1 cellular context compared by ENCODE assay signal in the genomic region with DNA sequence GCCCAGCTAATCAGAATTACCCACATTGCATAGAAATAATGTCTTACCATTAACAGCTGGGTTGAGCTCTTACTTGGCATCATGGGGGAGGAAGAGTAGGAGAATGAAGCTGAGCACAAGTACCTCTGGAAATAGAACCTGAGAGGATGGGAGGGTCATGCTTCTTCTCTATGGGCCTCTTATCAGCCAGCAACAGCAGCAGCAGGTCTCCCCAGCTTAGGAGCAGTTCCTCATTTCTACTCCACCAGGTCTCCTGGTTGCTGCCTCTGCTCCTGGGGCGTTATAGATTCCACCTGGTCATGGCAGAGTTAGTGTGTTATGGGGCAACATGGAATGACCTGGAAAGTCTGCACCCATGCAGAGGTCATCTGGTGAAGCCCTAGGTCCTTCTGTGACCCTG.
TF ChIP-seq lines count a peak whose summit lies in the region.

No MANE protein-coding gene starts in this region.

TF ChIP-seq in K562, 482 proteins besides CTCF, POLR2A, EP300 and RAD21 (continued from another document and continues in another):
- no peak for TF ChIP-seq SRSF7 (optimal IDR thresholded peaks at IDR 0.05; ENCODE audit: low read depth, low read length)
- TF ChIP-seq, protein P1, sequence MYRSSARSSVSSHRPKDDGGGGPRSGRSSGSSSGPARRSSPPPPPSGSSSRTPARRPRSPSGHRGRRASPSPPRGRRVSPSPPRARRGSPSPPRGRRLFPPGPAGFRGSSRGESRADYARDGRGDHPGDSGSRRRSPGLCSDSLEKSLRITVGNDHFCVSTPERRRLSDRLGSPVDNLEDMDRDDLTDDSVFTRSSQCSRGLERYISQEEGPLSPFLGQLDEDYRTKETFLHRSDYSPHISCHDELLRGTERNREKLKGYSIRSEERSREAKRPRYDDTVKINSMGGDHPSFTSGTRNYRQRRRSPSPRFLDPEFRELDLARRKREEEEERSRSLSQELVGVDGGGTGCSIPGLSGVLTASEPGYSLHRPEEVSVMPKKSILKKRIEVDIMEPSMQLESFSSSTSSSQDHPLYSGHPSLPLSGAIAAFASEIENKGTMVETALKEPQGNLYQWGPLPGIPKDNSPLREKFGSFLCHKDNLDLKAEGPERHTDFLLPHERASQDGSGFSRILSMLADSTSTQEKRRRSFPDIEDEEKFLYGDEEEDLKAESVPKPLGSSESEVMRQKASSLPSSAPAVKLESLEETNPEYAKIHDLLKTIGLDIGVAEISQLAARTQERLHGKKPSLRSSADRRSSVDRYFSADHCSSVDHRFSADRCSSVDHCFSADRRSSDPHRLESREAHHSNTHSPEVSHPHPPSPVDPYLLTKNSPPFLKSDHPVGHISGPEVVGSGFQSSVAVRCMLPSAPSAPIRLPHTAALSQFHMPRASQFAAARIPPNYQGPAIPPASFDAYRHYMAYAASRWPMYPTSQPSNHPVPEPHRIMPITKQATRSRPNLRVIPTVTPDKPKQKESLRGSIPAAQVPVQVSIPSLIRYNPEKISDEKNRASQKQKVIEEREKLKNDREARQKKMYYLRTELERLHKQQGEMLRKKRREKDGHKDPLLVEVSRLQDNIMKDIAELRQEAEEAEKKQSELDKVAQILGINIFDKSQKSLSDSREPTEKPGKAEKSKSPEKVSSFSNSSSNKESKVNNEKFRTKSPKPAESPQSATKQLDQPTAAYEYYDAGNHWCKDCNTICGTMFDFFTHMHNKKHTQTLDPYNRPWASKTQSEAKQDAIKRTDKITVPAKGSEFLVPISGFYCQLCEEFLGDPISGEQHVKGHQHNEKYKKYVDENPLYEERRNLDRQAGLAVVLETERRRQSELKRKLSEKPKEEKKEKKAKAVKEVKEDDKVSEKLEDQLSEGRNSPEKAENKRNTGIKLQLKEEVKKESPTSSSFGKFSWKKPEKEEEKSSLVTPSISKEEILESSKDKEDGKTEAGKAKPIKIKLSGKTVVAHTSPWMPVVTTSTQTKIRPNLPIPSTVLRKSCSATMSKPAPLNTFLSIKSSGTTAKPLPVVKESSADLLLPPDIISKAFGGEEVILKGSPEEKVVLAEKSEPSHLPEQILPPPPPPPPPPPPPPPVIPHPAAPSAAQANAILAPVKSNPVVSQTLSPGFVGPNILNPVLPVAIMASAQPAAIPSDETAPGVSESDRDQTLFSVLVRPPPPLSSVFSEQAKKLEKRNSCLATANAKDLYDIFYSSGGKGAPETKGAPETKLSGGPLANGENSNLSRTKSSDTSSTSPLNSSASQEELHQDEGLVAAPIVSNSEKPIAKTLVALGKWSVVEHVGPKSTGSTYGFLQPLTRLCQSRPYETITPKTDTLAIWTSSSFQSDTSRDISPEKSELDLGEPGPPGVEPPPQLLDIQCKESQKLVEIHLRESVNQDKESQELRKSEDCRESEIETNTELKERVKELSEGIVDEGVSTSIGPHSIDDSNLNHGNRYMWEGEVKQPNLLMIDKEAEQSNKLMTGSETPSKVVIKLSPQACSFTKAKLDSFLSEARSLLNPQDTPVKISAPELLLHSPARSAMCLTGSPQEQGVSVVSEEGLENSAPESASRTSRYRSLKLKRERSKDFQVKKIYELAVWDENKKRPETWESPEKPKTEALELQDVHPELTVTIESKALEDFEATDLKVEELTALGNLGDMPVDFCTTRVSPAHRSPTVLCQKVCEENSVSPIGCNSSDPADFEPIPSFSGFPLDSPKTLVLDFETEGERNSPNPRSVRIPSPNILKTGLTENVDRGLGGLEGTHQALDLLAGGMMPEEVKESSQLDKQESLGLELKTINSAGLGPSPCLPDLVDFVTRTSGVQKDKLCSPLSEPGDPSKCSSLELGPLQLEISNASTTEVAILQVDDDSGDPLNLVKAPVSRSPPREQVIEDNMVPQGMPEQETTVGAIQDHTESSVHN (IDR thresholded peaks at IDR 0.05; ENCODE audit: borderline replicate concordance in 1 of 2, low read depth in 1 of 2): no peak
- no peak for TF ChIP-seq FOS (IDR thresholded peaks at IDR 0.05; ENCODE audit: extremely low read depth, insufficient read length)
- no peak for TF ChIP-seq PTBP1 (IDR thresholded peaks at IDR 0.05; ENCODE audit: low read depth, low read length)
- no peak for TF ChIP-seq ZNF134 (CRISPR knock-in tag; conservative IDR thresholded peaks at IDR 0.05)
- TF ChIP-seq ZFP1 (CRISPR knock-in tag; IDR thresholded peaks at IDR 0.05): no peak
- no peak; a peak in 1 of 4 replicates for TF ChIP-seq NRF1 (conservative IDR thresholded peaks at IDR 0.05 in 1 of 2, IDR thresholded peaks at IDR 0.05 in 1 of 2)
- TF ChIP-seq ETV1 (tag; conservative IDR thresholded peaks at IDR 0.05; ENCODE audit: low read depth): no peak
- TF ChIP-seq KDM1A (IDR thresholded peaks at IDR 0.05): peak; percentile 80 to 88
- peak; percentile 90 for TF ChIP-seq CBFA2T2 (conservative IDR thresholded peaks at IDR 0.05)
- no peak for TF ChIP-seq KDM2B (CRISPR knock-in tag; IDR thresholded peaks at IDR 0.05)
- no peak for TF ChIP-seq ZNF551 (CRISPR knock-in tag; IDR thresholded peaks at IDR 0.05)
- peak; percentile 77 for TF ChIP-seq SMAD4 (CRISPR knock-in tag; conservative IDR thresholded peaks at IDR 0.05)
- no peak for TF ChIP-seq ZNF445 (CRISPR knock-in tag; IDR thresholded peaks at IDR 0.05; ENCODE audit: low read depth)
- TF ChIP-seq HSF4 (CRISPR knock-in tag; IDR thresholded peaks at IDR 0.05; ENCODE audit: borderline replicate concordance): no peak
- no peak for TF ChIP-seq WHSC1 (IDR thresholded peaks at IDR 0.05; ENCODE audit: low read length)
- no peak for TF ChIP-seq ZNF785 (CRISPR knock-in tag; IDR thresholded peaks at IDR 0.05)
- TF ChIP-seq, protein P2, sequence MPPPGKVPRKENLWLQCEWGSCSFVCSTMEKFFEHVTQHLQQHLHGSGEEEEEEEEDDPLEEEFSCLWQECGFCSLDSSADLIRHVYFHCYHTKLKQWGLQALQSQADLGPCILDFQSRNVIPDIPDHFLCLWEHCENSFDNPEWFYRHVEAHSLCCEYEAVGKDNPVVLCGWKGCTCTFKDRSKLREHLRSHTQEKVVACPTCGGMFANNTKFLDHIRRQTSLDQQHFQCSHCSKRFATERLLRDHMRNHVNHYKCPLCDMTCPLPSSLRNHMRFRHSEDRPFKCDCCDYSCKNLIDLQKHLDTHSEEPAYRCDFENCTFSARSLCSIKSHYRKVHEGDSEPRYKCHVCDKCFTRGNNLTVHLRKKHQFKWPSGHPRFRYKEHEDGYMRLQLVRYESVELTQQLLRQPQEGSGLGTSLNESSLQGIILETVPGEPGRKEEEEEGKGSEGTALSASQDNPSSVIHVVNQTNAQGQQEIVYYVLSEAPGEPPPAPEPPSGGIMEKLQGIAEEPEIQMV (tag; conservative IDR thresholded peaks at IDR 0.05; ENCODE audit: low read depth): no peak
- TF ChIP-seq RBM17 (IDR thresholded peaks at IDR 0.05; ENCODE audit: borderline replicate concordance, low read depth, low read length): no peak
- TF ChIP-seq ZNF347 (CRISPR knock-in tag; IDR thresholded peaks at IDR 0.05; ENCODE audit: low read depth): no peak
- no peak for TF ChIP-seq ZNF175 (CRISPR knock-in tag; IDR thresholded peaks at IDR 0.05; ENCODE audit: low read depth)
- TF ChIP-seq KDM5B (IDR thresholded peaks at IDR 0.05; ENCODE audit: insufficient replicate concordance, low read depth, low read length): no peak
- no peak for TF ChIP-seq NR4A1 (CRISPR knock-in tag; IDR thresholded peaks at IDR 0.05)
- no peak for TF ChIP-seq NR4A1 (tag; IDR thresholded peaks at IDR 0.05)
- no peak for TF ChIP-seq CHD1 (IDR thresholded peaks at IDR 0.05; ENCODE audit: low read length)
- TF ChIP-seq BRD9 (IDR thresholded peaks at IDR 0.05; ENCODE audit: low read depth, partially characterized antibody): no peak
- TF ChIP-seq ZNF384 (IDR thresholded peaks at IDR 0.05; ENCODE audit: low read depth, low read length): no peak
- no peak for TF ChIP-seq ELF1 (tag; IDR thresholded peaks at IDR 0.05)
- TF ChIP-seq SMC3 (conservative IDR thresholded peaks at IDR 0.05; ENCODE audit: insufficient read depth, low read depth, low read length): no peak
- TF ChIP-seq ZBTB1 (CRISPR knock-in tag; IDR thresholded peaks at IDR 0.05; ENCODE audit: borderline replicate concordance, low read depth): no peak
- TF ChIP-seq MEF2A (IDR thresholded peaks at IDR 0.05; ENCODE audit: control insufficient read depth, low read depth, low read length): peak; percentile 72; the same call in 1 of the 2 replicates
- TF ChIP-seq, protein P3, sequence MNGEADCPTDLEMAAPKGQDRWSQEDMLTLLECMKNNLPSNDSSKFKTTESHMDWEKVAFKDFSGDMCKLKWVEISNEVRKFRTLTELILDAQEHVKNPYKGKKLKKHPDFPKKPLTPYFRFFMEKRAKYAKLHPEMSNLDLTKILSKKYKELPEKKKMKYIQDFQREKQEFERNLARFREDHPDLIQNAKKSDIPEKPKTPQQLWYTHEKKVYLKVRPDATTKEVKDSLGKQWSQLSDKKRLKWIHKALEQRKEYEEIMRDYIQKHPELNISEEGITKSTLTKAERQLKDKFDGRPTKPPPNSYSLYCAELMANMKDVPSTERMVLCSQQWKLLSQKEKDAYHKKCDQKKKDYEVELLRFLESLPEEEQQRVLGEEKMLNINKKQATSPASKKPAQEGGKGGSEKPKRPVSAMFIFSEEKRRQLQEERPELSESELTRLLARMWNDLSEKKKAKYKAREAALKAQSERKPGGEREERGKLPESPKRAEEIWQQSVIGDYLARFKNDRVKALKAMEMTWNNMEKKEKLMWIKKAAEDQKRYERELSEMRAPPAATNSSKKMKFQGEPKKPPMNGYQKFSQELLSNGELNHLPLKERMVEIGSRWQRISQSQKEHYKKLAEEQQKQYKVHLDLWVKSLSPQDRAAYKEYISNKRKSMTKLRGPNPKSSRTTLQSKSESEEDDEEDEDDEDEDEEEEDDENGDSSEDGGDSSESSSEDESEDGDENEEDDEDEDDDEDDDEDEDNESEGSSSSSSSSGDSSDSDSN (IDR thresholded peaks at IDR 0.05; ENCODE audit: borderline replicate concordance in 1 of 2, low read depth in 2 of 2, low read length in 2 of 2): no peak
- no peak for TF ChIP-seq PTTG1 (tag; IDR thresholded peaks at IDR 0.05; ENCODE audit: low read depth)
- peak; percentile 100 for TF ChIP-seq SPI1 (IDR thresholded peaks at IDR 0.05; ENCODE audit: borderline replicate concordance, low read depth, low read length)
- TF ChIP-seq, protein P4, sequence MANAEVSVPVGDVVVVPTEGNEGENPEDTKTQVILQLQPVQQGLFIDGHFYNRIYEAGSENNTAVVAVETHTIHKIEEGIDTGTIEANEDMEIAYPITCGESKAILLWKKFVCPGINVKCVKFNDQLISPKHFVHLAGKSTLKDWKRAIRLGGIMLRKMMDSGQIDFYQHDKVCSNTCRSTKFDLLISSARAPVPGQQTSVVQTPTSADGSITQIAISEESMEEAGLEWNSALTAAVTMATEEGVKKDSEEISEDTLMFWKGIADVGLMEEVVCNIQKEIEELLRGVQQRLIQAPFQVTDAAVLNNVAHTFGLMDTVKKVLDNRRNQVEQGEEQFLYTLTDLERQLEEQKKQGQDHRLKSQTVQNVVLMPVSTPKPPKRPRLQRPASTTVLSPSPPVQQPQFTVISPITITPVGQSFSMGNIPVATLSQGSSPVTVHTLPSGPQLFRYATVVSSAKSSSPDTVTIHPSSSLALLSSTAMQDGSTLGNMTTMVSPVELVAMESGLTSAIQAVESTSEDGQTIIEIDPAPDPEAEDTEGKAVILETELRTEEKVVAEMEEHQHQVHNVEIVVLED (CRISPR knock-in tag; IDR thresholded peaks at IDR 0.05): no peak
- TF ChIP-seq GATA2 (CRISPR knock-in tag; IDR thresholded peaks at IDR 0.05): peak; percentile 85
- TF ChIP-seq CCAR2 (IDR thresholded peaks at IDR 0.05; ENCODE audit: low read depth, low read length): no peak
- TF ChIP-seq, protein P5, sequence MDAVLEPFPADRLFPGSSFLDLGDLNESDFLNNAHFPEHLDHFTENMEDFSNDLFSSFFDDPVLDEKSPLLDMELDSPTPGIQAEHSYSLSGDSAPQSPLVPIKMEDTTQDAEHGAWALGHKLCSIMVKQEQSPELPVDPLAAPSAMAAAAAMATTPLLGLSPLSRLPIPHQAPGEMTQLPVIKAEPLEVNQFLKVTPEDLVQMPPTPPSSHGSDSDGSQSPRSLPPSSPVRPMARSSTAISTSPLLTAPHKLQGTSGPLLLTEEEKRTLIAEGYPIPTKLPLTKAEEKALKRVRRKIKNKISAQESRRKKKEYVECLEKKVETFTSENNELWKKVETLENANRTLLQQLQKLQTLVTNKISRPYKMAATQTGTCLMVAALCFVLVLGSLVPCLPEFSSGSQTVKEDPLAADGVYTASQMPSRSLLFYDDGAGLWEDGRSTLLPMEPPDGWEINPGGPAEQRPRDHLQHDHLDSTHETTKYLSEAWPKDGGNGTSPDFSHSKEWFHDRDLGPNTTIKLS (IDR thresholded peaks at IDR 0.05; ENCODE audit: borderline replicate concordance, low read depth): no peak
- TF ChIP-seq ZNF57 (CRISPR knock-in tag; IDR thresholded peaks at IDR 0.05): no peak
- TF ChIP-seq ZFP36 (IDR thresholded peaks at IDR 0.05; ENCODE audit: low read depth, low read length, partially characterized antibody): peak; percentile 3
- no peak for TF ChIP-seq GABPA (tag; conservative IDR thresholded peaks at IDR 0.05; ENCODE audit: low read depth)
- no peak for TF ChIP-seq NFIX (CRISPR knock-in tag; IDR thresholded peaks at IDR 0.05; ENCODE audit: low read depth)
- TF ChIP-seq TRIM24 (IDR thresholded peaks at IDR 0.05): peak; percentile 77 to 79; a peak in 3 of 4 replicates
- no peak for TF ChIP-seq EHMT2 (IDR thresholded peaks at IDR 0.05)
- no peak for TF ChIP-seq EP400 (IDR thresholded peaks at IDR 0.05)
- TF ChIP-seq ASH1L (IDR thresholded peaks at IDR 0.05; ENCODE audit: borderline replicate concordance, low read depth, partially characterized antibody): no peak
- TF ChIP-seq FOXJ3 (CRISPR knock-in tag; IDR thresholded peaks at IDR 0.05): no peak
- TF ChIP-seq, protein P6, sequence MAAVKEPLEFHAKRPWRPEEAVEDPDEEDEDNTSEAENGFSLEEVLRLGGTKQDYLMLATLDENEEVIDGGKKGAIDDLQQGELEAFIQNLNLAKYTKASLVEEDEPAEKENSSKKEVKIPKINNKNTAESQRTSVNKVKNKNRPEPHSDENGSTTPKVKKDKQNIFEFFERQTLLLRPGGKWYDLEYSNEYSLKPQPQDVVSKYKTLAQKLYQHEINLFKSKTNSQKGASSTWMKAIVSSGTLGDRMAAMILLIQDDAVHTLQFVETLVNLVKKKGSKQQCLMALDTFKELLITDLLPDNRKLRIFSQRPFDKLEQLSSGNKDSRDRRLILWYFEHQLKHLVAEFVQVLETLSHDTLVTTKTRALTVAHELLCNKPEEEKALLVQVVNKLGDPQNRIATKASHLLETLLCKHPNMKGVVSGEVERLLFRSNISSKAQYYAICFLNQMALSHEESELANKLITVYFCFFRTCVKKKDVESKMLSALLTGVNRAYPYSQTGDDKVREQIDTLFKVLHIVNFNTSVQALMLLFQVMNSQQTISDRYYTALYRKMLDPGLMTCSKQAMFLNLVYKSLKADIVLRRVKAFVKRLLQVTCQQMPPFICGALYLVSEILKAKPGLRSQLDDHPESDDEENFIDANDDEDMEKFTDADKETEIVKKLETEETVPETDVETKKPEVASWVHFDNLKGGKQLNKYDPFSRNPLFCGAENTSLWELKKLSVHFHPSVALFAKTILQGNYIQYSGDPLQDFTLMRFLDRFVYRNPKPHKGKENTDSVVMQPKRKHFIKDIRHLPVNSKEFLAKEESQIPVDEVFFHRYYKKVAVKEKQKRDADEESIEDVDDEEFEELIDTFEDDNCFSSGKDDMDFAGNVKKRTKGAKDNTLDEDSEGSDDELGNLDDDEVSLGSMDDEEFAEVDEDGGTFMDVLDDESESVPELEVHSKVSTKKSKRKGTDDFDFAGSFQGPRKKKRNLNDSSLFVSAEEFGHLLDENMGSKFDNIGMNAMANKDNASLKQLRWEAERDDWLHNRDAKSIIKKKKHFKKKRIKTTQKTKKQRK (IDR thresholded peaks at IDR 0.05; ENCODE audit: borderline replicate concordance, low read depth, low read length): no peak
- TF ChIP-seq PHB (CRISPR knock-in tag; IDR thresholded peaks at IDR 0.05): no peak
- no peak for TF ChIP-seq NFRKB (IDR thresholded peaks at IDR 0.05; ENCODE audit: low read depth)
- no peak for TF ChIP-seq POLR2H (tag; IDR thresholded peaks at IDR 0.05; ENCODE audit: low read depth)
- peak; percentile 91 for TF ChIP-seq POLR2AphosphoS5 (IDR thresholded peaks at IDR 0.05; ENCODE audit: control insufficient read depth, insufficient read depth, low read depth, low read length)
